1 cellular context compared by ENCODE assay signal in genomic region chr7:343227-343822, GRCh38.
TF ChIP-seq lines count a peak whose summit lies in the region.

No MANE protein-coding gene starts in this region.

TF ChIP-seq in H1, 55 proteins besides CTCF, POLR2A, EP300 and RAD21:
- TF ChIP-seq TAF7 (optimal IDR thresholded peaks at IDR 0.05; ENCODE audit: borderline replicate concordance, low read depth, low read length) (no peak), RNF2 (IDR thresholded peaks at IDR 0.05; ENCODE audit: borderline replicate concordance, low read depth, low read length, missing control alignments, poor library complexity, severe bottlenecking) (no peak), SP4 (IDR thresholded peaks at IDR 0.05; ENCODE audit: low read length) (no peak), SUZ12 (IDR thresholded peaks at IDR 0.05; ENCODE audit: low read length) (no peak), EZH2 (IDR thresholded peaks at IDR 0.05; ENCODE audit: low read depth, low read length, severe bottlenecking) (no peak), HDAC2 (IDR thresholded peaks at IDR 0.05; ENCODE audit: borderline replicate concordance in 1 of 2, low read depth in 2 of 2, low read length in 2 of 2) (no peak), CREB1 (IDR thresholded peaks at IDR 0.05) (no peak), CHD2 (IDR thresholded peaks at IDR 0.05; ENCODE audit: low read length) (no peak), CHD7 (IDR thresholded peaks at IDR 0.05; ENCODE audit: insufficient replicate concordance, low read length) (no peak), HDAC6 (IDR thresholded peaks at IDR 0.05; ENCODE audit: low read depth, low read length) (no peak), ASH2L (IDR thresholded peaks at IDR 0.05; ENCODE audit: low read length) (no peak), YY1 (IDR thresholded peaks at IDR 0.05; ENCODE audit: low read depth, low read length) (no peak), TCF12 (IDR thresholded peaks at IDR 0.05; ENCODE audit: low read depth, low read length) (no peak), BCL11A (IDR thresholded peaks at IDR 0.05; ENCODE audit: low read depth in 2 of 2, low read length in 2 of 2) (no peak), CBX8 (IDR thresholded peaks at IDR 0.05; ENCODE audit: borderline replicate concordance, low read depth, low read length) (no peak), FOSL1 (IDR thresholded peaks at IDR 0.05; ENCODE audit: insufficient read depth, low read depth, low read length) (no peak), NANOG (IDR thresholded peaks at IDR 0.05; ENCODE audit: insufficient read depth, low read depth, low read length, poor library complexity, severe bottlenecking) (no peak)
- TF ChIP-seq, protein P1, sequence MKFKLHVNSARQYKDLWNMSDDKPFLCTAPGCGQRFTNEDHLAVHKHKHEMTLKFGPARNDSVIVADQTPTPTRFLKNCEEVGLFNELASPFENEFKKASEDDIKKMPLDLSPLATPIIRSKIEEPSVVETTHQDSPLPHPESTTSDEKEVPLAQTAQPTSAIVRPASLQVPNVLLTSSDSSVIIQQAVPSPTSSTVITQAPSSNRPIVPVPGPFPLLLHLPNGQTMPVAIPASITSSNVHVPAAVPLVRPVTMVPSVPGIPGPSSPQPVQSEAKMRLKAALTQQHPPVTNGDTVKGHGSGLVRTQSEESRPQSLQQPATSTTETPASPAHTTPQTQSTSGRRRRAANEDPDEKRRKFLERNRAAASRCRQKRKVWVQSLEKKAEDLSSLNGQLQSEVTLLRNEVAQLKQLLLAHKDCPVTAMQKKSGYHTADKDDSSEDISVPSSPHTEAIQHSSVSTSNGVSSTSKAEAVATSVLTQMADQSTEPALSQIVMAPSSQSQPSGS (IDR thresholded peaks at IDR 0.05; ENCODE audit: low read length) = no peak
